ENCODE assay signal across 11 cellular contexts in genomic region chr6:121522265-121522664, GRCh38.
A peak's percentile ranks its signal among the peaks of the same experiment; 100 is the strongest.
DNase-seq lines count a peak whose midpoint lies in the region; ATAC-seq and TF ChIP-seq lines count a peak whose summit lies in the region.
"Had no signal": no experiment of that assay in that cellular context is flagged by ENCODE, and none has a peak within 500 bp of the region (broad histone marks: within the 10 kb centered on the region; RNA-seq: fewer than 3 reads in every experiment).

No MANE protein-coding gene starts in this region.

- H3K36me3 ChIP-seq in IMR-90 (ENCODE audit: control insufficient read depth, insufficient read depth, low read length) (no peaks in the 10 kb centered on the region), endodermal cell (ENCODE audit: control insufficient read depth, insufficient read depth, low read length) (no peaks in the 10 kb centered on the region), muscle layer of duodenum (ENCODE audit: control insufficient read depth in 1 of 2, insufficient read depth in 2 of 2, low read length in 2 of 2) (peaks cover 0 to 18% of the 10 kb centered on the region in 2 donors)
- H3K36me3 ChIP-seq: BLaER1 had no signal

- H3K4me1 ChIP-seq in IMR-90 (ENCODE audit: control insufficient read depth, insufficient read depth, low read length) (peaks cover 18% of the 10 kb centered on the region), endodermal cell (ENCODE audit: control insufficient read depth, insufficient read depth, low read length) (peaks cover 11% of the 10 kb centered on the region), muscle layer of duodenum (ENCODE audit: control insufficient read depth in 1 of 2, insufficient read depth in 2 of 2, low read length in 2 of 2) (no peaks in the 10 kb centered on the region)
- H3K4me1 ChIP-seq: BLaER1 had no signal

- dilution Hi-C loops in IMR-90 (cut with HindIII; ENCODE audit: low sequenced_read_pairs, unreplicated experiment), result no loop called here

- H3K18ac ChIP-seq in IMR-90 (ENCODE audit: low read depth, low read length), result peak overlapping the region; percentile 100

- H2AK5ac ChIP-seq in IMR-90 (ENCODE audit: low read depth, low read length), result peak overlapping the region; percentile 24; the same call in 1 of the 2 replicates

- POLR2A ChIA-PET in IMR-90 (lab: Charles Lee; ENCODE audit: unreplicated experiment), result interaction anchor here (0.6 to 0.7 kb wide), 4 partner anchors 13 to 125 kb away, joined by 3 to 5 read pairs (median 4); no protein-coding TSS in a partner anchor

- peak overlapping the region; percentile 98 for H2BK5ac ChIP-seq in IMR-90 (ENCODE audit: low read depth, low read length, poor library complexity, severe bottlenecking)

- CTCF ChIA-PET in IMR-90 (lab: Yijun Ruan, JAX), result interaction anchor here (0.7 to 3.8 kb wide), 4 partner anchors 9 to 327 kb away, joined by 3 to 15 read pairs (median 4); no protein-coding TSS in a partner anchor

- H3K36me3 Mint-ChIP-seq in endodermal cell (ENCODE audit: low read depth), result no peaks in the 10 kb centered on the region
- H3K36me3 Mint-ChIP-seq: naive B cell had no signal

- H2AK9ac ChIP-seq in IMR-90 (replicated peaks; ENCODE audit: low read depth, low read length, poor library complexity), result no peak overlapping the region

- H3K14ac ChIP-seq in IMR-90 (replicated peaks; ENCODE audit: low read depth, low read length), result peak overlapping the region; percentile 95

- H3K27ac ChIP-seq in IMR-90 (ENCODE audit: insufficient read depth, low read length) (peak overlapping the region; percentile 100), endodermal cell (ENCODE audit: low read depth, low read length) (peak overlapping the region; percentile 42), muscle layer of duodenum (ENCODE audit: low read length) (peak overlapping the region; percentile 82)
- H3K27ac ChIP-seq: BLaER1 had no signal

- peak overlapping the region; percentile 96 for H2BK120ac ChIP-seq in IMR-90 (ENCODE audit: low read depth, low read length)

- TF ChIP-seq CTCF in IMR-90 (conservative IDR thresholded peaks at IDR 0.05; ENCODE audit: low read depth, low read length) (no peak), endodermal cell (conservative IDR thresholded peaks at IDR 0.05) (no peak)

- peak overlapping the region; percentile 68 for H3K56ac ChIP-seq in IMR-90 (ENCODE audit: extremely low read depth, insufficient read depth, low read length)

- H3K27ac Mint-ChIP-seq in endodermal cell, result no peak overlapping the region
- H3K27ac Mint-ChIP-seq: naive B cell had no signal

- no peak for TF ChIP-seq POLR2A in IMR-90 (IDR thresholded peaks at IDR 0.05; ENCODE audit: low read depth, low read length)

- H3K4ac ChIP-seq in IMR-90 (ENCODE audit: low read depth, low read length), result peak overlapping the region; percentile 92

- H3K9ac ChIP-seq in IMR-90 (ENCODE audit: low read depth, low read length), result peak overlapping the region; percentile 76
- no peak overlapping the region for H3K9ac ChIP-seq in endodermal cell (ENCODE audit: extremely low read depth, low read length, poor library complexity, severe bottlenecking)
- H3K9ac ChIP-seq: BLaER1 had no signal

- H3K9me3 Mint-ChIP-seq in endodermal cell, result no peaks in the 10 kb centered on the region

- H3K9me1 ChIP-seq in IMR-90 (ENCODE audit: insufficient read depth, low read length), result peaks cover 9% of the 10 kb centered on the region

- H3K4me3 ChIP-seq in IMR-90 (ENCODE audit: insufficient read depth, low read depth, low read length) (peak overlapping the region; percentile 29; the same call in 1 of the 2 replicates), endodermal cell (ENCODE audit: low read length) (no peak overlapping the region), muscle layer of duodenum (ENCODE audit: low read depth in 1 of 2, low read length in 2 of 2) (no peak overlapping the region)
- H3K4me3 ChIP-seq: BLaER1 had no signal

- H3K27me3 Mint-ChIP-seq in endodermal cell (ENCODE audit: insufficient read depth), result no peaks in the 10 kb centered on the region
- H3K27me3 Mint-ChIP-seq: naive B cell had no signal

- in situ Hi-C loops in IMR-90 (cut with MboI; ENCODE audit: low sequenced_read_pairs), result no loop called here

- peak overlapping the region; percentile 87 to 95 for H4K8ac ChIP-seq in IMR-90 (ENCODE audit: low read depth in 2 of 2, low read length in 2 of 2)

- peak overlapping the region; percentile 99 for H4K5ac ChIP-seq in IMR-90 (ENCODE audit: low read depth, low read length)

- H3K79me1 ChIP-seq in IMR-90 (ENCODE audit: low read depth in 1 of 2, low read length in 2 of 2), result peaks cover 0 to 6% of the 10 kb centered on the region in 2 experiments; a peak in 1 of 4 replicates

- peaks cover 22% of the 10 kb centered on the region for H3K4me1 Mint-ChIP-seq in endodermal cell
- H3K4me1 Mint-ChIP-seq: naive B cell had no signal

- H4K20me1 ChIP-seq in IMR-90 (ENCODE audit: insufficient read depth, low read length), result no peaks in the 10 kb centered on the region
- H4K20me1 ChIP-seq: BLaER1 had no signal

- H2BK20ac ChIP-seq in IMR-90 (ENCODE audit: low read depth, low read length), result peak overlapping the region; percentile 98

- intact Hi-C loops in IMR-90 (cut with micrococcal nuclease), result loop anchor here (5.0 kb wide), 3 partner anchors 170 to 325 kb away; no protein-coding TSS in a partner anchor

- H2AFZ ChIP-seq in IMR-90 (replicated peaks; ENCODE audit: low read length, poor library complexity), result peak overlapping the region; percentile 1

- BruUV-seq in IMR-90 (replicated peaks; lab: Mats Ljungman, UMichigan), result no TSS peak

- peak; percentile 74 for ATAC-seq in IMR-90 (ENCODE audit: low read depth)
- ATAC-seq in HG02798 (IDR thresholded peaks at IDR 0.05; ENCODE audit: poor library complexity, unreplicated experiment), result no peak

- peak overlapping the region; percentile 77 for H3K4me2 ChIP-seq in IMR-90 (ENCODE audit: low read depth, low read length)
- H3K4me2 ChIP-seq: BLaER1 had no signal

- peak overlapping the region; percentile 93 for H3K23ac ChIP-seq in IMR-90 (ENCODE audit: low read depth, low read length)

- H3K27me3 ChIP-seq in IMR-90 (ENCODE audit: control insufficient read depth, insufficient read depth, low read length) (no peaks in the 10 kb centered on the region), endodermal cell (ENCODE audit: control insufficient read depth, insufficient read depth, low read length, poor library complexity, severe bottlenecking) (no peaks in the 10 kb centered on the region), muscle layer of duodenum (ENCODE audit: low read depth, low read length) (no peaks in the 10 kb centered on the region)
- H3K27me3 ChIP-seq: BLaER1 had no signal

- H4K91ac ChIP-seq in IMR-90 (ENCODE audit: insufficient read depth, low read depth, low read length), result peak overlapping the region; percentile 90

- DNase-seq in A172 (ENCODE audit: low spot score) (peak; percentile 88), IMR-90 (peak; percentile 96), endodermal cell (no peak), AML-193 (lab: John Stamatoyannopoulos, UW) (no peak), ecto neural progenitor cell (ENCODE audit: low spot score) (no peak)
- no peak for DNase-seq in activated effector memory CD4-positive, alpha-beta T cell treated with anti-CD3 and anti-CD28 coated beads, Interleukin-2, amount 50 U/mL, for 16 hours
- DNase-seq: naive B cell, NCI-H2171 had no signal

- TF ChIP-seq RAD21 in IMR-90 (IDR thresholded peaks at IDR 0.05; ENCODE audit: low read length), result peak; percentile 22

- H3K9me3 ChIP-seq in IMR-90 (ENCODE audit: control insufficient read depth, insufficient read depth, low read length) (no peaks in the 10 kb centered on the region), endodermal cell (ENCODE audit: control insufficient read depth, low read length) (no peaks in the 10 kb centered on the region), muscle layer of duodenum (ENCODE audit: control insufficient read depth in 1 of 2, low read length in 2 of 2) (no peaks in the 10 kb centered on the region)
- H3K9me3 ChIP-seq: BLaER1 had no signal

- H3K4me3 Mint-ChIP-seq in endodermal cell, result no peak overlapping the region
- H3K4me3 Mint-ChIP-seq: naive B cell had no signal

- H2BK15ac ChIP-seq in IMR-90 (ENCODE audit: low read depth, low read length), result peak overlapping the region; percentile 94

- no CpG with 5 or more reads among the region's 2 CpGs for WGBS in IMR-90 (ENCODE audit: extremely low coverage in 2 of 2, insufficient read length in 1 of 2), 2 experiments
- WGBS in endodermal cell (ENCODE audit: insufficient coverage in 1 of 2, insufficient read length in 1 of 2), 2 experiments, result 67 to 82% methylated on average over 2 of the region's 2 CpGs

TF ChIP-seq in IMR-90, 13 proteins besides CTCF, POLR2A, EP300 and RAD21 (continues in another document):
- TF ChIP-seq BHLHE40 (IDR thresholded peaks at IDR 0.05; ENCODE audit: low read depth, low read length) (no peak), MAZ (IDR thresholded peaks at IDR 0.05; ENCODE audit: borderline replicate concordance, low read depth, low read length) (no peak), NFE2L2 (IDR thresholded peaks at IDR 0.05; ENCODE audit: low read depth, low read length) (no peak), CHD1 (IDR thresholded peaks at IDR 0.05; ENCODE audit: low read depth, low read length) (no peak), FOS (IDR thresholded peaks at IDR 0.05; ENCODE audit: low read depth, low read length) (peak; percentile 72), CEBPB (IDR thresholded peaks at IDR 0.05; ENCODE audit: low read depth, low read length) (peak; percentile 20; the same call in 1 of the 2 replicates), MAFK (IDR thresholded peaks at IDR 0.05; ENCODE audit: low read depth, low read length) (0 out of 2 replicates have a peak, but pooled peaks have one; percentile 22), MXI1 (IDR thresholded peaks at IDR 0.05; ENCODE audit: borderline replicate concordance, low read depth, low read length) (no peak), SMC3 (IDR thresholded peaks at IDR 0.05; ENCODE audit: low read depth, low read length) (no peak), RCOR1 (IDR thresholded peaks at IDR 0.05; ENCODE audit: insufficient replicate concordance, low read length) (no peak)
- TF ChIP-seq, protein P1, sequence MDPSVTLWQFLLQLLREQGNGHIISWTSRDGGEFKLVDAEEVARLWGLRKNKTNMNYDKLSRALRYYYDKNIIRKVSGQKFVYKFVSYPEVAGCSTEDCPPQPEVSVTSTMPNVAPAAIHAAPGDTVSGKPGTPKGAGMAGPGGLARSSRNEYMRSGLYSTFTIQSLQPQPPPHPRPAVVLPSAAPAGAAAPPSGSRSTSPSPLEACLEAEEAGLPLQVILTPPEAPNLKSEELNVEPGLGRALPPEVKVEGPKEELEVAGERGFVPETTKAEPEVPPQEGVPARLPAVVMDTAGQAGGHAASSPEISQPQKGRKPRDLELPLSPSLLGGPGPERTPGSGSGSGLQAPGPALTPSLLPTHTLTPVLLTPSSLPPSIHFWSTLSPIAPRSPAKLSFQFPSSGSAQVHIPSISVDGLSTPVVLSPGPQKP (IDR thresholded peaks at IDR 0.05; ENCODE audit: borderline replicate concordance, low read depth, low read length), result no peak

Comparison
In these comparisons a context has a peak if more than half of its experiments do, and no peak if none do; other contexts are left out.
1. DNase-seq: peak in A172 (single experiment) and IMR-90 (single experiment); none in endodermal cell (single experiment), AML-193 (0 of 2), activated effector memory CD4-positive, alpha-beta T cell treated with anti-CD3 and anti-CD28 coated beads, Interleukin-2, amount 50 U/mL, for 16 hours (single experiment) and ecto neural progenitor cell (single experiment).
2. H3K27ac ChIP-seq: peak in every context shown above with its lines; median percentile 100 in IMR-90; 82 in muscle layer of duodenum; 42 in endodermal cell.